ENCODE assay signal across 10 cellular contexts in the genomic region with DNA sequence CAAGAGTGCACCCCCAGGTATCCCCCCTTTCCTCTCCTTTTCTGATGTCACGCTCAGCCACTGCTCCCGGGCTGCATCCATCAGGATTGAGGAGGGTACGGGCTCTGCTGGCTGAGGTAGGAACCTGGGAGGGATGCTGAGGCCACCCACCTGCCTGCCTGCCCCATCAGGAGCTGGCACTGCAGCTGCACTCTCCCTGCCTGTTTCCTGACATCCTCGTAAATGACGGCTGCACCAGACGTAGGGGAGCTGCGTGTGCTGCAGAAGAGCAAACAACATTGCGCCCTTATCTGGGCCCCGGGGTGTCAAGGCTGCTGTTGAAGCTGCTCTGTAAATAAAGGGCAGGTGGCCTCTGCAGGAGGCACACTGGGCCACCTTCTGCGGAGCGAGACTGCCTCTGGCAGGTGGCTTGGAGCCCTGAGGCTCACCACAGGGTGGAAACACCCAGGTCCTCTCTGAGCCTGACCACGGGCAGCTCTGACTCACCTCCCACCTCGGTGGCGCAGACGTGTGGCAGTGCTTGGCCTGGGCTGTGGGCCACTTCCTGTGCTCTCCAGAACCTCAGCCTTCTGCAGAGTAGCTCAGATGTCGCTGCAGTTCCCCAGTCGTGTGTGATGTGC. TPM values are rescaled to one million over a fixed set of nuclear protein-coding genes. Genes with fewer than 3 reads are reported as not detected.
A peak's percentile ranks its signal among the peaks of the same experiment; 100 is the strongest.
DNase-seq lines count a peak whose midpoint lies in the region; ATAC-seq, FAIRE-seq and TF ChIP-seq lines count a peak whose summit lies in the region.
"Had no signal": no experiment of that assay in that cellular context is flagged by ENCODE, and none has a peak within 500 bp of the region (broad histone marks: within the 10 kb centered on the region; RNA-seq: fewer than 3 reads in every experiment).

No MANE protein-coding gene starts in this region.

- H3K27me3 ChIP-seq in right cardiac atrium (ENCODE audit: control insufficient read depth, insufficient read depth) (no peaks in the 10 kb centered on the region), right atrium auricular region (no peaks in the 10 kb centered on the region), Peyer's patch (no peaks in the 10 kb centered on the region), small intestine (ENCODE audit: control insufficient read depth in 2 of 2, insufficient read depth in 2 of 2, low read length in 2 of 2) (no peaks in the 10 kb centered on the region)

- DNase-seq in right cardiac atrium: peak in 2 of 3 donors; percentile 69 to 74
- DNase-seq in right atrium auricular region (ENCODE audit: low spot score): no peak
- DNase-seq in Peyer's patch: peak; percentile 67 to 88 (median 71)
- peak; percentile 89 for DNase-seq in activated effector memory CD4-positive, alpha-beta T cell treated with anti-CD3 and anti-CD28 coated beads, Interleukin-2, amount 50 U/mL, for 16 hours
- peak; percentile 64 for DNase-seq in small intestine
- no peak for DNase-seq in coronary artery (ENCODE audit: low spot score)
- no peak for DNase-seq in globus pallidus (ENCODE audit: low spot score)
- no peak for DNase-seq in GM13977 (ENCODE audit: low spot score)

- TF ChIP-seq POLR2A in Peyer's patch (IDR thresholded peaks at IDR 0.05): no peak

- no peak for TF ChIP-seq CTCF in right atrium auricular region (IDR thresholded peaks at IDR 0.05)
- TF ChIP-seq CTCF in Peyer's patch (IDR thresholded peaks at IDR 0.05): peak in 1 of 6 experiments; percentile 6
- no peak for TF ChIP-seq CTCF in coronary artery (IDR thresholded peaks at IDR 0.05)
- TF ChIP-seq CTCF in GM13977 (IDR thresholded peaks at IDR 0.05; ENCODE audit: extremely low read depth, insufficient read depth, missing control alignments): no peak

- H3K4me3 ChIP-seq in right cardiac atrium (ENCODE audit: low read length) (no peak overlapping the region), right atrium auricular region (no peak overlapping the region), Peyer's patch (no peak overlapping the region), small intestine (ENCODE audit: low read depth in 1 of 2, low read length in 2 of 2) (no peak overlapping the region), coronary artery (no peak overlapping the region)

- ATAC-seq in right cardiac atrium: peak in 1 of 2 donors; percentile 17

- no peak for FAIRE-seq in small intestine (lab: Jason Lieb, UNC)

- WGBS in right cardiac atrium: 68% methylated on average over 17 of the region's 17 CpGs
- 24 to 53% (median 27%) methylated on average over 16 to 17 of the region's 17 CpGs for WGBS in small intestine, 3 donors

- no peaks in the 10 kb centered on the region for H3K9me3 ChIP-seq in right cardiac atrium (ENCODE audit: control insufficient read depth, low read length)
- H3K9me3 ChIP-seq in right atrium auricular region: no peaks in the 10 kb centered on the region
- H3K9me3 ChIP-seq in Peyer's patch: no peaks in the 10 kb centered on the region
- no peaks in the 10 kb centered on the region for H3K9me3 ChIP-seq in small intestine (ENCODE audit: control insufficient read depth, low read depth)

- H3K27ac ChIP-seq in right cardiac atrium (ENCODE audit: low read length): no peak overlapping the region
- no peak overlapping the region for H3K27ac ChIP-seq in right atrium auricular region
- peak overlapping the region in 2 of 4 donors; percentile 17 to 53 for H3K27ac ChIP-seq in Peyer's patch
- peak overlapping the region in 1 of 2 donors; percentile 2 for H3K27ac ChIP-seq in small intestine (ENCODE audit: low read depth in 1 of 2, low read length in 1 of 2)
- no peak overlapping the region for H3K27ac ChIP-seq in coronary artery

- in situ Hi-C loops in GM13977 (cut with MboI; ENCODE audit: low pct_unique_long_range_greater_than_20kb, low sequenced_read_pairs, unreplicated experiment): no loop called here

- H3K4me1 ChIP-seq in right cardiac atrium (ENCODE audit: control insufficient read depth, insufficient read depth, low read length) (no peaks in the 10 kb centered on the region), right atrium auricular region (peaks cover 0 to 27% of the 10 kb centered on the region in 2 donors), Peyer's patch (peaks cover 0 to 21% (median 17%) of the 10 kb centered on the region in 4 donors), small intestine (ENCODE audit: control insufficient read depth in 2 of 2, insufficient read depth in 1 of 2, low read depth in 1 of 2, low read length in 1 of 2) (no peaks in the 10 kb centered on the region)

- H3K36me3 ChIP-seq in right atrium auricular region (peaks cover 39% of the 10 kb centered on the region), Peyer's patch (peaks cover 0 to 40% (median 0%) of the 10 kb centered on the region in 3 donors), small intestine (ENCODE audit: control insufficient read depth in 2 of 2, insufficient read depth in 2 of 2, low read length in 2 of 2) (peaks cover 0 to 2% of the 10 kb centered on the region in 2 donors)

- intact Hi-C loops in right cardiac atrium (cut with DNase I): loop anchor here in 1 of 4 donors (5.0 kb wide), 1 partner anchor 181 kb away; a partner anchor contains a TSS

RNA-seq across cellular contexts. Expression of a gene that starts 30.9 kb away (rescaled TPM):
- total RNA-seq in right cardiac atrium (10 to 100 TPM; 61.6 to 91.8 (median 65.5) TPM), right atrium auricular region (100 to 1,000 TPM in 1 of 2 donors, 10 to 100 TPM in 1; 39.1 to 102 TPM), Peyer's patch (10 to 100 TPM; 25.7 to 71.0 (median 38.4) TPM)
- polyA plus RNA-seq in right cardiac atrium (43.1 TPM), small intestine (10 to 100 TPM in 2 of 3 donors, 1 to 10 TPM in 1; 9.8 to 16.6 (median 14.3) TPM)

RNA-seq across cellular contexts. Expression of a gene that starts 31.0 kb away (rescaled TPM):
- total RNA-seq in right cardiac atrium (10 to 100 TPM in 1 of 4 donors, 1 to 10 TPM in 3; 7.7 to 11.5 (median 8.9) TPM), right atrium auricular region (10 to 100 TPM; 11.0 to 11.1 TPM), Peyer's patch (10 to 100 TPM; 14.9 to 28.4 (median 20.7) TPM)
- polyA plus RNA-seq in right cardiac atrium (9.5 TPM), small intestine (10 to 100 TPM in 1 of 3 donors, 1 to 10 TPM in 2; 8.4 to 12.6 (median 9.6) TPM)

RNA-seq across cellular contexts. Expression of a gene that starts 49.4 kb away (rescaled TPM):
- not detected for total RNA-seq in right cardiac atrium
- not detected for polyA plus RNA-seq in right cardiac atrium
- not detected for total RNA-seq in right atrium auricular region
- total RNA-seq in Peyer's patch: not detected
- not detected for polyA plus RNA-seq in small intestine
- total RNA-seq: kidney epithelial cell, SK-MEL-5 had no signal

Comparison
In these comparisons a context has a peak if more than half of its experiments do, and no peak if none do; other contexts are left out.
1. DNase-seq: peak in right cardiac atrium (2 of 3), Peyer's patch (3 of 3), activated effector memory CD4-positive, alpha-beta T cell treated with anti-CD3 and anti-CD28 coated beads, Interleukin-2, amount 50 U/mL, for 16 hours (single experiment) and small intestine (single experiment); none in right atrium auricular region (single experiment), coronary artery (single experiment), globus pallidus (single experiment) and GM13977 (single experiment).